ENCODE assay signal across 8 cellular contexts in the genomic region with DNA sequence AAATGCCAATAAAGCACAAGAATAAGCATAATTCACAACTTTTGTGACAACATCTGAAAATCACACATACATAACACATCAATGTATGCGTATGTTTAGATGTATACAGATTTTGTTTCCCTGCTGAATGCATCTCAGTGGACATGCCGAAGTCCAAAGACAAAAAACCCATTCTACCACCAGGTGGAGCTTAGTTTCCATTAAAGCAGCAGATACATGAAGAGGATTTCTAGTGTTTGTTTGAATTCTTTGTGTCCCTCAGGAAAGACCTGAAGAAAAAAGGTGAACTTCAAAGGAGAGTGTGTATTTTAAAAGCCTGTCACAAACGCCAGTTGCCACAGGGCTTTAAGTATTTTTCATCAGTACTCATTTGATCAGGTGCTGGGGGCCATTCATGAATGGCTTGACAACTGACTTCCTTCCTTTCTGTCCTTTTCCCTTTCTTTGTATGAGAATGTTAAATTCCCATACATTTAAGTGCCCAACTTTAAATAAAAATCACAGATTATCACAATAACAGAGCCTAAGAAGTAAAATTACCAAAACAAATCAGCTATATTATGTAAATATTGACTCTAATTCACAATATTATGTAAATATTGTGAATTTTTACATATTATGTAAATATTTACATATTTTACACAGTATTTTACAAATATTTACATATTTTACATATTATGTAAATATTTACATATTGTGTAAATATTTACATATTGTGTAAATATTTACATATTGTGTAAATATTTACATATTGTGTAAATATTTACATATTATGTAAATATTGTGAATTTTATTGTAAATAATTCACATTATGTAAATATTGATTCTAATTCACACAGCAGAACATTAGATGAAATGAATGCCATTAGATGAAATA.
DNase-seq lines count a peak whose midpoint lies in the region; ATAC-seq and TF ChIP-seq lines count a peak whose summit lies in the region.

No MANE protein-coding gene starts in this region.

- intact Hi-C loops in breast epithelium (cut with DNase I; ENCODE audit: low total_unique reads) (loop anchor here (10.0 kb wide), 1 partner anchor 486 kb away; no protein-coding TSS in a partner anchor), uterus (cut with DNase I; ENCODE audit: low total_unique reads) (no loop called here)

- TF ChIP-seq CTCF in HL-60 (IDR thresholded peaks at IDR 0.05; ENCODE audit: insufficient read depth, low read length) (peak; percentile 46), breast epithelium (IDR thresholded peaks at IDR 0.05) (peak; percentile 54 to 64 (median 63)), uterus (IDR thresholded peaks at IDR 0.05) (peak; percentile 49 to 58 (median 54))

- peak; percentile 57 for ATAC-seq in GM19467 (IDR thresholded peaks at IDR 0.05; ENCODE audit: unreplicated experiment)

- TF ChIP-seq POLR2A in breast epithelium (IDR thresholded peaks at IDR 0.05) (no peak), uterus (IDR thresholded peaks at IDR 0.05) (no peak)

- H3K27ac Mint-ChIP-seq in T-helper 2 cell treated with Interferon-gamma antibody and Interleukin-4, amounts not matched to agents 5 μg/mL and 100 μg/mL, for 36 hours: no peak overlapping the region

- H3K36me3 Mint-ChIP-seq in T-helper 2 cell treated with Interferon-gamma antibody and Interleukin-4, amounts not matched to agents 5 μg/mL and 100 μg/mL, for 36 hours (ENCODE audit: low read depth): no peaks in the 10 kb centered on the region

- no peaks in the 10 kb centered on the region for H3K27me3 ChIP-seq in HL-60 (ENCODE audit: insufficient read depth, poor library complexity, severe bottlenecking)
- no peaks in the 10 kb centered on the region for H3K27me3 ChIP-seq in breast epithelium
- H3K27me3 ChIP-seq in uterus: no peaks in the 10 kb centered on the region

- H3K4me3 ChIP-seq in HL-60 (replicated peaks; ENCODE audit: insufficient read depth, low read length): no peak overlapping the region
- H3K4me3 ChIP-seq in breast epithelium: no peak overlapping the region
- no peak overlapping the region for H3K4me3 ChIP-seq in uterus

- no peaks in the 10 kb centered on the region for H3K27me3 Mint-ChIP-seq in T-helper 2 cell treated with Interferon-gamma antibody and Interleukin-4, amounts not matched to agents 5 μg/mL and 100 μg/mL, for 36 hours (ENCODE audit: low read depth)

- H3K4me1 ChIP-seq in breast epithelium: no peaks in the 10 kb centered on the region
- no peaks in the 10 kb centered on the region for H3K4me1 ChIP-seq in uterus

- no peak overlapping the region for H3K4me3 Mint-ChIP-seq in T-helper 2 cell treated with Interferon-gamma antibody and Interleukin-4, amounts not matched to agents 5 μg/mL and 100 μg/mL, for 36 hours

- no peaks in the 10 kb centered on the region for H3K36me3 ChIP-seq in breast epithelium
- H3K36me3 ChIP-seq in uterus: no peaks in the 10 kb centered on the region

- no peaks in the 10 kb centered on the region for H3K9me3 ChIP-seq in breast epithelium
- H3K9me3 ChIP-seq in uterus: no peaks in the 10 kb centered on the region

- DNase-seq in EH (ENCODE audit: low read depth) (peak; percentile 64), HL-60 (ENCODE audit: low read depth in 1 of 2, low spot score in 1 of 2) (peak; percentile 21 to 34), NCI-H774 (lab: John Stamatoyannopoulos, UW) (peak; percentile 21), breast epithelium (ENCODE audit: low spot score in 2 of 2) (no peak), kidney glomerular epithelial cell (lab: John Stamatoyannopoulos, UW) (peak; percentile 66), uterus (no peak)
- no peak for DNase-seq in T-helper 2 cell treated with Interferon-gamma antibody and Interleukin-4, amounts not matched to agents 5 μg/mL and 100 μg/mL, for 36 hours (ENCODE audit: low spot score)

- H3K27ac ChIP-seq in HL-60 (replicated peaks): no peak overlapping the region
- no peak overlapping the region for H3K27ac ChIP-seq in breast epithelium
- no peak overlapping the region for H3K27ac ChIP-seq in uterus

- H3K4me1 Mint-ChIP-seq in T-helper 2 cell treated with Interferon-gamma antibody and Interleukin-4, amounts not matched to agents 5 μg/mL and 100 μg/mL, for 36 hours (ENCODE audit: low read depth): no peaks in the 10 kb centered on the region

- H3K9me3 Mint-ChIP-seq in T-helper 2 cell treated with Interferon-gamma antibody and Interleukin-4, amounts not matched to agents 5 μg/mL and 100 μg/mL, for 36 hours: no peaks in the 10 kb centered on the region

Comparison
In these comparisons a context has a peak if more than half of its experiments do, and no peak if none do; other contexts are left out.
1. DNase-seq: peak in EH (single experiment), HL-60 (2 of 2), NCI-H774 (single experiment) and kidney glomerular epithelial cell (single experiment); none in breast epithelium (0 of 2), uterus (0 of 2) and T-helper 2 cell treated with Interferon-gamma antibody and Interleukin-4, amounts not matched to agents 5 μg/mL and 100 μg/mL, for 36 hours (single experiment).
2. Peak in every context shown above with its lines, with median percentiles within 50 percentile points of each other: CTCF ChIP-seq.